Comparison of ENCODE assay signal across 1 cellular context in the genomic region with DNA sequence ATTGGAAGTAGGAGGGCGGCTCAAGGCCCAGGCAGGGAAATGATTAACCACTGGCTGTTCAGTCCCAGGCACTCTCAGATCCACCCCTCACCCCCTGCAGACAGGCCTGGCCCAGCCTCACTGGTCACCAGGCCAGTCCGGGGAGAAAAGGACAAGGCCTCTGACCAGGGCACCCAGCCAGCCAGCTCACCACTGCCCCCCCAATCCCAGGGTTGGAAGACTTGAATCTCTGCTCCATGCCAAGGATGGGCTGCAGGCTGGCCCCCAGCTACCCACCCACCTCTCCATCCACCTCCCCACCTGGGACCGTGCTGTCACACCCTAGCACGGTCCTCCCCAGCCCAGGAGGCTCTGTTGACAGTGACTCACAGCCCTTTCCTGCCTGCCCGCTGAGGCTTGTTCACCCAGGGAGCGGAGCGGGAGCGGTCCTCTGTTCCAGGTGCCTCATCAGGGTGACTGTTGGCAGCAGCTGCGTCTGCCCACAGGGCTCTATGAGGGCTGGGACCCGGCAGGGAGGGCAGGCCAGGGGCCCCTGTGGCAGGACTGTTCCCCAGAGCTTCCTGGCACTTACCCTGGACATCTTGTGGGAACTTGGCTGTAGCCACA.
TF ChIP-seq lines count a peak whose summit lies in the region.

No MANE protein-coding gene starts in this region.

TF ChIP-seq in HepG2, 621 proteins besides CTCF, POLR2A, EP300 and RAD21 (continued from another document and continues in another):
- TF ChIP-seq MAZ (IDR thresholded peaks at IDR 0.05; ENCODE audit: borderline replicate concordance, low read depth, low read length): 0 out of 2 replicates have a peak, but pooled peaks have one; percentile 19
- TF ChIP-seq MAZ (CRISPR knock-in tag; IDR thresholded peaks at IDR 0.05; ENCODE audit: low read depth): peak; percentile 55; the same call in 1 of the 2 replicates
- 0 out of 2 replicates have a peak, but pooled peaks have one; percentile 25 for TF ChIP-seq SALL2 (CRISPR knock-in tag; IDR thresholded peaks at IDR 0.05)
- no peak for TF ChIP-seq TMF1 (CRISPR knock-in tag; IDR thresholded peaks at IDR 0.05; ENCODE audit: low read depth)
- TF ChIP-seq KDM2A (CRISPR knock-in tag; IDR thresholded peaks at IDR 0.05; ENCODE audit: borderline replicate concordance, low read depth): peak; percentile 68
- TF ChIP-seq, protein P1, sequence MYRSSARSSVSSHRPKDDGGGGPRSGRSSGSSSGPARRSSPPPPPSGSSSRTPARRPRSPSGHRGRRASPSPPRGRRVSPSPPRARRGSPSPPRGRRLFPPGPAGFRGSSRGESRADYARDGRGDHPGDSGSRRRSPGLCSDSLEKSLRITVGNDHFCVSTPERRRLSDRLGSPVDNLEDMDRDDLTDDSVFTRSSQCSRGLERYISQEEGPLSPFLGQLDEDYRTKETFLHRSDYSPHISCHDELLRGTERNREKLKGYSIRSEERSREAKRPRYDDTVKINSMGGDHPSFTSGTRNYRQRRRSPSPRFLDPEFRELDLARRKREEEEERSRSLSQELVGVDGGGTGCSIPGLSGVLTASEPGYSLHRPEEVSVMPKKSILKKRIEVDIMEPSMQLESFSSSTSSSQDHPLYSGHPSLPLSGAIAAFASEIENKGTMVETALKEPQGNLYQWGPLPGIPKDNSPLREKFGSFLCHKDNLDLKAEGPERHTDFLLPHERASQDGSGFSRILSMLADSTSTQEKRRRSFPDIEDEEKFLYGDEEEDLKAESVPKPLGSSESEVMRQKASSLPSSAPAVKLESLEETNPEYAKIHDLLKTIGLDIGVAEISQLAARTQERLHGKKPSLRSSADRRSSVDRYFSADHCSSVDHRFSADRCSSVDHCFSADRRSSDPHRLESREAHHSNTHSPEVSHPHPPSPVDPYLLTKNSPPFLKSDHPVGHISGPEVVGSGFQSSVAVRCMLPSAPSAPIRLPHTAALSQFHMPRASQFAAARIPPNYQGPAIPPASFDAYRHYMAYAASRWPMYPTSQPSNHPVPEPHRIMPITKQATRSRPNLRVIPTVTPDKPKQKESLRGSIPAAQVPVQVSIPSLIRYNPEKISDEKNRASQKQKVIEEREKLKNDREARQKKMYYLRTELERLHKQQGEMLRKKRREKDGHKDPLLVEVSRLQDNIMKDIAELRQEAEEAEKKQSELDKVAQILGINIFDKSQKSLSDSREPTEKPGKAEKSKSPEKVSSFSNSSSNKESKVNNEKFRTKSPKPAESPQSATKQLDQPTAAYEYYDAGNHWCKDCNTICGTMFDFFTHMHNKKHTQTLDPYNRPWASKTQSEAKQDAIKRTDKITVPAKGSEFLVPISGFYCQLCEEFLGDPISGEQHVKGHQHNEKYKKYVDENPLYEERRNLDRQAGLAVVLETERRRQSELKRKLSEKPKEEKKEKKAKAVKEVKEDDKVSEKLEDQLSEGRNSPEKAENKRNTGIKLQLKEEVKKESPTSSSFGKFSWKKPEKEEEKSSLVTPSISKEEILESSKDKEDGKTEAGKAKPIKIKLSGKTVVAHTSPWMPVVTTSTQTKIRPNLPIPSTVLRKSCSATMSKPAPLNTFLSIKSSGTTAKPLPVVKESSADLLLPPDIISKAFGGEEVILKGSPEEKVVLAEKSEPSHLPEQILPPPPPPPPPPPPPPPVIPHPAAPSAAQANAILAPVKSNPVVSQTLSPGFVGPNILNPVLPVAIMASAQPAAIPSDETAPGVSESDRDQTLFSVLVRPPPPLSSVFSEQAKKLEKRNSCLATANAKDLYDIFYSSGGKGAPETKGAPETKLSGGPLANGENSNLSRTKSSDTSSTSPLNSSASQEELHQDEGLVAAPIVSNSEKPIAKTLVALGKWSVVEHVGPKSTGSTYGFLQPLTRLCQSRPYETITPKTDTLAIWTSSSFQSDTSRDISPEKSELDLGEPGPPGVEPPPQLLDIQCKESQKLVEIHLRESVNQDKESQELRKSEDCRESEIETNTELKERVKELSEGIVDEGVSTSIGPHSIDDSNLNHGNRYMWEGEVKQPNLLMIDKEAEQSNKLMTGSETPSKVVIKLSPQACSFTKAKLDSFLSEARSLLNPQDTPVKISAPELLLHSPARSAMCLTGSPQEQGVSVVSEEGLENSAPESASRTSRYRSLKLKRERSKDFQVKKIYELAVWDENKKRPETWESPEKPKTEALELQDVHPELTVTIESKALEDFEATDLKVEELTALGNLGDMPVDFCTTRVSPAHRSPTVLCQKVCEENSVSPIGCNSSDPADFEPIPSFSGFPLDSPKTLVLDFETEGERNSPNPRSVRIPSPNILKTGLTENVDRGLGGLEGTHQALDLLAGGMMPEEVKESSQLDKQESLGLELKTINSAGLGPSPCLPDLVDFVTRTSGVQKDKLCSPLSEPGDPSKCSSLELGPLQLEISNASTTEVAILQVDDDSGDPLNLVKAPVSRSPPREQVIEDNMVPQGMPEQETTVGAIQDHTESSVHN (CRISPR knock-in tag; IDR thresholded peaks at IDR 0.05): no peak
- TF ChIP-seq MTA1 (CRISPR knock-in tag; IDR thresholded peaks at IDR 0.05; ENCODE audit: borderline replicate concordance): peak; percentile 79
- TF ChIP-seq AKAP8 (CRISPR knock-in tag; IDR thresholded peaks at IDR 0.05): 0 out of 2 replicates have a peak, but pooled peaks have one; percentile 37
- TF ChIP-seq HDAC1 (CRISPR knock-in tag; IDR thresholded peaks at IDR 0.05): peak; percentile 83; the same call in 1 of the 2 replicates
- TF ChIP-seq JUND (CRISPR knock-in tag; IDR thresholded peaks at IDR 0.05): peak; percentile 78; the same call in 1 of the 2 replicates
- no peak for TF ChIP-seq MTA3 (CRISPR knock-in tag; IDR thresholded peaks at IDR 0.05)
- TF ChIP-seq ZNF530 (CRISPR knock-in tag; IDR thresholded peaks at IDR 0.05; ENCODE audit: low read depth): no peak
- TF ChIP-seq ZNF891 (CRISPR knock-in tag; IDR thresholded peaks at IDR 0.05): peak; percentile 89; the same call in 1 of the 2 replicates
- peak; percentile 91 for TF ChIP-seq UBTF (CRISPR knock-in tag; IDR thresholded peaks at IDR 0.05)
- peak; percentile 77 for TF ChIP-seq ZNF296 (CRISPR knock-in tag; conservative IDR thresholded peaks at IDR 0.05)
- no peak for TF ChIP-seq ZNF143 (CRISPR knock-in tag; IDR thresholded peaks at IDR 0.05)
- TF ChIP-seq ZNF543 (CRISPR knock-in tag; IDR thresholded peaks at IDR 0.05): no peak
- TF ChIP-seq SRSF1 (optimal IDR thresholded peaks at IDR 0.05; ENCODE audit: low read depth, low read length): no peak
- TF ChIP-seq ZNF350 (CRISPR knock-in tag; IDR thresholded peaks at IDR 0.05; ENCODE audit: borderline replicate concordance, low read depth): peak; percentile 75; the same call in 1 of the 2 replicates
- peak; percentile 44; the same call in 1 of the 2 replicates for TF ChIP-seq ERF (CRISPR knock-in tag; IDR thresholded peaks at IDR 0.05)
- TF ChIP-seq SIX4 (CRISPR knock-in tag; IDR thresholded peaks at IDR 0.05): no peak
- 0 out of 2 replicates have a peak, but pooled peaks have one; percentile 32 for TF ChIP-seq ZSCAN21 (CRISPR knock-in tag; IDR thresholded peaks at IDR 0.05; ENCODE audit: borderline replicate concordance)
- TF ChIP-seq ZNF839 (CRISPR knock-in tag; IDR thresholded peaks at IDR 0.05; ENCODE audit: borderline replicate concordance): 0 out of 2 replicates have a peak, but pooled peaks have one; percentile 28
- TF ChIP-seq ZNF446 (CRISPR knock-in tag; IDR thresholded peaks at IDR 0.05): no peak
- TF ChIP-seq ZZZ3 (CRISPR knock-in tag; IDR thresholded peaks at IDR 0.05; ENCODE audit: borderline replicate concordance): no peak; the same call in 1 of the 2 replicates
- peak; percentile 45; the same call in 1 of the 2 replicates for TF ChIP-seq NCOA2 (CRISPR knock-in tag; IDR thresholded peaks at IDR 0.05)
- peak; percentile 76; the same call in 1 of the 2 replicates for TF ChIP-seq TBX2 (CRISPR knock-in tag; IDR thresholded peaks at IDR 0.05; ENCODE audit: borderline replicate concordance)
- no peak for TF ChIP-seq MTF2 (CRISPR knock-in tag; IDR thresholded peaks at IDR 0.05; ENCODE audit: borderline replicate concordance)
- TF ChIP-seq ZNF772 (CRISPR knock-in tag; IDR thresholded peaks at IDR 0.05): peak; percentile 71; the same call in 1 of the 2 replicates
- TF ChIP-seq RCOR2 (CRISPR knock-in tag; IDR thresholded peaks at IDR 0.05): peak; percentile 46; the same call in 1 of the 2 replicates
- peak; percentile 92 for TF ChIP-seq ZNF687 (CRISPR knock-in tag; IDR thresholded peaks at IDR 0.05)
- no peak for TF ChIP-seq ARHGAP35 (CRISPR knock-in tag; IDR thresholded peaks at IDR 0.05; ENCODE audit: borderline replicate concordance)
- TF ChIP-seq ATF7-NPFF (CRISPR knock-in tag; IDR thresholded peaks at IDR 0.05; ENCODE audit: low read depth): 0 out of 2 replicates have a peak, but pooled peaks have one; percentile 40
- peak; percentile 47; the same call in 1 of the 2 replicates for TF ChIP-seq ZNF768 (CRISPR knock-in tag; IDR thresholded peaks at IDR 0.05)
- peak; percentile 78; the same call in 1 of the 2 replicates for TF ChIP-seq KAT7 (CRISPR knock-in tag; IDR thresholded peaks at IDR 0.05; ENCODE audit: borderline replicate concordance)
- TF ChIP-seq ZNF598 (CRISPR knock-in tag; IDR thresholded peaks at IDR 0.05; ENCODE audit: borderline replicate concordance): peak; percentile 91
- TF ChIP-seq ZNF574 (CRISPR knock-in tag; IDR thresholded peaks at IDR 0.05): peak; percentile 29; the same call in 1 of the 2 replicates
- TF ChIP-seq TOE1 (CRISPR knock-in tag; IDR thresholded peaks at IDR 0.05): no peak
- no peak for TF ChIP-seq GLI4 (CRISPR knock-in tag; IDR thresholded peaks at IDR 0.05; ENCODE audit: borderline replicate concordance)
- peak; percentile 72; the same call in 1 of the 2 replicates for TF ChIP-seq RXRA (CRISPR knock-in tag; IDR thresholded peaks at IDR 0.05)
- TF ChIP-seq ZSCAN9 (CRISPR knock-in tag; IDR thresholded peaks at IDR 0.05; ENCODE audit: borderline replicate concordance): no peak
- TF ChIP-seq JUN (CRISPR knock-in tag; IDR thresholded peaks at IDR 0.05): no peak
- TF ChIP-seq ZNF672 (CRISPR knock-in tag; IDR thresholded peaks at IDR 0.05): no peak
